Comparison of ENCODE assay signal across 9 cellular contexts in genomic region chr6:107132330-107132954, GRCh38. TPM values are rescaled to one million over a fixed set of nuclear protein-coding genes. Genes with fewer than 3 reads are reported as not detected.
DNase-seq lines count a peak whose midpoint lies in the region; ATAC-seq and TF ChIP-seq lines count a peak whose summit lies in the region.
"Had no signal": no experiment of that assay in that cellular context is flagged by ENCODE, and none has a peak within 500 bp of the region (broad histone marks: within the 10 kb centered on the region; RNA-seq: fewer than 3 reads in every experiment).

No MANE protein-coding gene starts in this region.

- peaks cover 2% of the 10 kb centered on the region for H3K4me1 Mint-ChIP-seq in glutamatergic neuron (ENCODE audit: low read depth, unreplicated experiment)

- H3K9me3 ChIP-seq in HEK293 (ENCODE audit: control insufficient read depth, insufficient read depth, low read depth, low read length), result no peaks in the 10 kb centered on the region
- H3K9me3 ChIP-seq in WERI-Rb-1 (ENCODE audit: severe bottlenecking), result no peaks in the 10 kb centered on the region
- no peaks in the 10 kb centered on the region for H3K9me3 ChIP-seq in upper lobe of right lung
- H3K9me3 ChIP-seq in sigmoid colon, result no peaks in the 10 kb centered on the region

- H3K27ac Mint-ChIP-seq in glutamatergic neuron (ENCODE audit: unreplicated experiment), result no peak overlapping the region
- H3K27ac Mint-ChIP-seq: stimulated activated naive CD8-positive, alpha-beta T cell treated with anti-CD3 and anti-CD28 coated beads, Interleukin-15, Interleukin-2, amounts not matched to agents 100 ng/mL and 50 ng/mL, for 24 hours had no signal

- H3K4me1 ChIP-seq in HEK293 (ENCODE audit: control insufficient read depth, insufficient read depth, low read length) (no peaks in the 10 kb centered on the region), upper lobe of right lung (no peaks in the 10 kb centered on the region), sigmoid colon (no peaks in the 10 kb centered on the region)

- H3K36me3 ChIP-seq in HEK293 (ENCODE audit: control insufficient read depth in 2 of 2, insufficient read depth in 1 of 2, low read length in 2 of 2) (no peaks in the 10 kb centered on the region), WERI-Rb-1 (no peaks in the 10 kb centered on the region), upper lobe of right lung (no peaks in the 10 kb centered on the region), sigmoid colon (no peaks in the 10 kb centered on the region)

- ATAC-seq in upper lobe of right lung, result no peak

- H3K9me3 Mint-ChIP-seq in glutamatergic neuron (ENCODE audit: unreplicated experiment), result peaks cover 1% of the 10 kb centered on the region
- H3K9me3 Mint-ChIP-seq: stimulated activated naive CD8-positive, alpha-beta T cell treated with anti-CD3 and anti-CD28 coated beads, Interleukin-15, Interleukin-2, amounts not matched to agents 100 ng/mL and 50 ng/mL, for 24 hours had no signal

- intact Hi-C loops in upper lobe of right lung (cut with DNase I), result no loop called here
- intact Hi-C loops in sigmoid colon (cut with DNase I), result no loop called here

- no peak for TF ChIP-seq POLR2A in sigmoid colon (IDR thresholded peaks at IDR 0.05)

- H3K27me3 Mint-ChIP-seq in glutamatergic neuron (ENCODE audit: unreplicated experiment), result peaks cover 3% of the 10 kb centered on the region
- H3K27me3 Mint-ChIP-seq: stimulated activated naive CD8-positive, alpha-beta T cell treated with anti-CD3 and anti-CD28 coated beads, Interleukin-15, Interleukin-2, amounts not matched to agents 100 ng/mL and 50 ng/mL, for 24 hours had no signal

- TF ChIP-seq CTCF in HEK293 (tag by site-specific recombination; IDR thresholded peaks at IDR 0.05), result peak; percentile 33; the same call in 1 of the 2 replicates
- peak; percentile 23; the same call in 1 of the 2 replicates for TF ChIP-seq CTCF in WERI-Rb-1 (IDR thresholded peaks at IDR 0.05; ENCODE audit: low read depth, low read length)
- peak; percentile 77 for TF ChIP-seq CTCF in glutamatergic neuron (IDR thresholded peaks at IDR 0.05; ENCODE audit: partially characterized antibody, unreplicated experiment)
- peak; percentile 41 for TF ChIP-seq CTCF in upper lobe of right lung (IDR thresholded peaks at IDR 0.05)
- peak in 1 of 4 experiments; percentile 12 for TF ChIP-seq CTCF in sigmoid colon (IDR thresholded peaks at IDR 0.05)

- DNase-seq in COLO668 (lab: John Stamatoyannopoulos, UW; ENCODE audit: unreplicated experiment) (peak; percentile 9), WERI-Rb-1 (peak; percentile 22), glutamatergic neuron (peak; percentile 44), upper lobe of right lung (no peak), KG1 (lab: John Stamatoyannopoulos, UW) (no peak), sigmoid colon (no peak), CD1c-positive myeloid dendritic cell (ENCODE audit: extremely low spot score) (no peak)

- H3K4me3 Mint-ChIP-seq in glutamatergic neuron (ENCODE audit: unreplicated experiment), result no peak overlapping the region
- H3K4me3 Mint-ChIP-seq: stimulated activated naive CD8-positive, alpha-beta T cell treated with anti-CD3 and anti-CD28 coated beads, Interleukin-15, Interleukin-2, amounts not matched to agents 100 ng/mL and 50 ng/mL, for 24 hours had no signal

- POLR2A ChIA-PET in HEK293 (lab: Yijun Ruan, JAX), result no interaction called here

- H3K4me3 ChIP-seq in HEK293 (ENCODE audit: low read depth, low read length) (no peak overlapping the region), WERI-Rb-1 (ENCODE audit: low read depth, low read length) (no peak overlapping the region), upper lobe of right lung (no peak overlapping the region), sigmoid colon (no peak overlapping the region)

- H3K36me3 Mint-ChIP-seq in glutamatergic neuron (ENCODE audit: unreplicated experiment), result no peaks in the 10 kb centered on the region

- TF ChIP-seq EP300 in sigmoid colon (IDR thresholded peaks at IDR 0.05), result no peak

- 42 to 55% methylated on average over 8 of the region's 8 CpGs for WGBS in sigmoid colon, 2 donors

- CTCF ChIA-PET in HEK293 (lab: Yijun Ruan, JAX), result interaction anchor here (0.5 to 2.1 kb wide), 17 partner anchors 11 to 1869 kb away, joined by 3 to 6 read pairs (median 3); no protein-coding TSS in a partner anchor

- H3K27me3 ChIP-seq in WERI-Rb-1 (ENCODE audit: insufficient read depth, low read depth, severe bottlenecking) (no peaks in the 10 kb centered on the region), upper lobe of right lung (no peaks in the 10 kb centered on the region), sigmoid colon (no peaks in the 10 kb centered on the region)

- H3K27ac ChIP-seq in HEK293 (ENCODE audit: extremely low read depth, low read depth, low read length) (no peak overlapping the region), WERI-Rb-1 (no peak overlapping the region), upper lobe of right lung (no peak overlapping the region), sigmoid colon (no peak overlapping the region)

TF ChIP-seq in HEK293, 187 proteins besides CTCF, POLR2A, EP300 and RAD21:
- no peak for TF ChIP-seq IKZF3 (tag by site-specific recombination; IDR thresholded peaks at IDR 0.05)
- no peak for TF ChIP-seq ZNF624 (tag by site-specific recombination; IDR thresholded peaks at IDR 0.05)
- no peak for TF ChIP-seq ZEB2 (tag by site-specific recombination; IDR thresholded peaks at IDR 0.05)
- no peak for TF ChIP-seq KLF7 (tag by site-specific recombination; IDR thresholded peaks at IDR 0.05; ENCODE audit: borderline replicate concordance)
- TF ChIP-seq ZNF169 (tag by site-specific recombination; IDR thresholded peaks at IDR 0.05), result no peak
- TF ChIP-seq ZNF600 (tag by site-specific recombination; IDR thresholded peaks at IDR 0.05), result peak; percentile 56; the same call in 1 of the 2 replicates
- TF ChIP-seq ZNF654 (tag by site-specific recombination; IDR thresholded peaks at IDR 0.05; ENCODE audit: low read depth), result peak; percentile 56
- no peak for TF ChIP-seq GFI1B (tag by site-specific recombination; IDR thresholded peaks at IDR 0.05)
- TF ChIP-seq ZNF362 (tag by site-specific recombination; IDR thresholded peaks at IDR 0.05), result 0 out of 2 replicates have a peak, but pooled peaks have one; percentile 36

RNA-seq across cellular contexts. Expression of gene BEND3, which starts 17.1 kb away (rescaled TPM):
- total RNA-seq in glutamatergic neuron (ENCODE audit: unreplicated experiment), result 10.9 TPM
- total RNA-seq in upper lobe of right lung, result 3.8 TPM
- 1 to 10 TPM in 3 of 4 donors, under 1 TPM in 1; 0.82 to 1.9 (median 1.4) TPM for total RNA-seq in sigmoid colon
- polyA plus RNA-seq in sigmoid colon, result 1 to 10 TPM in 1 of 3 donors, under 1 TPM in 2; 0.60 to 2.8 (median 0.92) TPM

Comparison
In these comparisons a context has a peak if more than half of its experiments do, and no peak if none do; other contexts are left out.
1. DNase-seq: peak in COLO668 (single experiment), WERI-Rb-1 (single experiment) and glutamatergic neuron (single experiment); none in upper lobe of right lung (single experiment), KG1 (single experiment), sigmoid colon (single experiment) and CD1c-positive myeloid dendritic cell (single experiment).